ENCODE assay signal across 8 cellular contexts in the genomic region with DNA sequence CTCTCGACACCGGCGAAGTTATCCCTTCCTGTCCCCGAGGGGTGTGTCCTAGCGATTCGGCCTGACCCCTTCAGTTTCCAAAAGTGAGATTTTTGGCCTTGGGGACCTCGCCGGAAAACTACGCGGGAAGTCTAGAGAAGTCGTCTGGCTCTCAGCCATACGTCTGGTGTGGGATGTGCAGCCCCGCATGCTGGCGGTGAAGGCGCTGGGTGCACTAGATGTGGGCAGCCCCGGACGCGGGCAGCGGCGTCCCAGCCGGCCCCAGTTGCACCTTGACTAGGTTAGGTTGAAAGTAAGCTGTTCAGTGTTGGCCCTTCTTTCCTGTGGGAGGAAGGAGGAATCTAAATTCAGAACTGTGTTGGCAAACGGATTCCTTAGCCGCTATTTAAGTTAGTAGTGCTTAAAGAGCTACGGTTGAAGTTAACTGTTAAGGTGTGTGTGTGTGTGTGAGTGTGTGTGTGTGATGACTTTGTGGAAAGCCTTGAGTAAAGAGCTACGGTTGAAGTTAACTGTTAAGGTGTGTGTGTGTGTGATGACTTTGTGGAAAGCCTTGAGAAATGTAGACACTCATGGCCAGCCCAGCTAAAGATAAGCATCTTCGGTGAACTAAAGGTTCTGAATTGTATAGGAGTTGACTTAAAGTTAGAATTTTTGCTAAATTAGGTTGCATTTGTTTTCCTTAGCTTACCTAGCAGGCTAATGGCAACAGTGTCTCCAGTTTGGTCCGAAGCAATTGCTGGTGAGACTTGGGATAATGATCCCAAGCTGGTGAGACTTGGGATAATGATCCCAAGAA. TPM values are rescaled to one million over a fixed set of nuclear protein-coding genes. Genes with fewer than 3 reads are reported as not detected.
DNase-seq lines count a peak whose midpoint lies in the region; ATAC-seq lines count a peak whose summit lies in the region.

No MANE protein-coding gene starts in this region.

- H2AK5ac ChIP-seq in mesenchymal stem cell (ENCODE audit: low read length, severe bottlenecking): no peak overlapping the region

- no peaks in the 10 kb centered on the region for H3K9me3 ChIP-seq in MG63
- no peaks in the 10 kb centered on the region for H3K9me3 ChIP-seq in effector memory CD4-positive, alpha-beta T cell (ENCODE audit: control insufficient read depth, low read length)
- H3K9me3 ChIP-seq in mesenchymal stem cell (ENCODE audit: control insufficient read depth, low read length): no peaks in the 10 kb centered on the region

- WGBS in mesenchymal stem cell: 7% methylated on average over 27 of the region's 27 CpGs

- peak; percentile 40 for DNase-seq in AG08396 (ENCODE audit: low spot score)
- DNase-seq in MG63: peak; percentile 39
- DNase-seq in activated CD4-positive, alpha-beta T cell treated with anti-CD3 and anti-CD28 coated beads, Interleukin-2, amount 50 U/mL, for 48 hours: peak; percentile 47 to 61
- DNase-seq in effector memory CD4-positive, alpha-beta T cell: peak; percentile 16 to 30 (median 28)
- DNase-seq in mesenchymal stem cell: peak; percentile 58
- DNase-seq in stimulated activated CD8-positive, alpha-beta memory T cell treated with anti-CD3 and anti-CD28 coated beads, Interleukin-15, amount 100 ng/mL, for 48 hours (ENCODE audit: low read depth in 2 of 2): peak; percentile 25 to 31

- peak overlapping the region in 1 of 2 experiments; percentile 88 for H3K4ac ChIP-seq in mesenchymal stem cell (ENCODE audit: low read depth in 1 of 2, low read length in 2 of 2)

- peak overlapping the region in 1 of 2 experiments; percentile 95 for H3K18ac ChIP-seq in mesenchymal stem cell (ENCODE audit: low read depth in 1 of 2, low read length in 2 of 2)

- H3K4me3 ChIP-seq in MG63 (peak overlapping the region; percentile 72), mesenchymal stem cell (ENCODE audit: insufficient read depth in 1 of 2, low read depth in 1 of 2, low read length in 2 of 2) (peak overlapping the region; percentile 92 to 96)
- peak overlapping the region; percentile 91 for H3K4me3 ChIP-seq in effector memory CD4-positive, alpha-beta T cell (ENCODE audit: insufficient read depth, low read depth, low read length, poor library complexity, severe bottlenecking)

- H3K9ac ChIP-seq in mesenchymal stem cell (ENCODE audit: low read length): peak overlapping the region; percentile 92

- H3K36me3 ChIP-seq in MG63 (no peaks in the 10 kb centered on the region), mesenchymal stem cell (ENCODE audit: control insufficient read depth in 1 of 2, insufficient read depth in 2 of 2, low read depth in 1 of 2, low read length in 2 of 2) (peaks cover 0 to 14% of the 10 kb centered on the region in 2 experiments)
- no peaks in the 10 kb centered on the region for H3K36me3 ChIP-seq in effector memory CD4-positive, alpha-beta T cell (ENCODE audit: control insufficient read depth, insufficient read depth, low read length)

- H3K14ac ChIP-seq in mesenchymal stem cell (ENCODE audit: low read length in 2 of 2): peak overlapping the region in 1 of 2 experiments; percentile 83

- peak overlapping the region; percentile 87 for H2BK120ac ChIP-seq in mesenchymal stem cell (ENCODE audit: low read depth, low read length)

- no peak overlapping the region for H4K91ac ChIP-seq in mesenchymal stem cell (ENCODE audit: low read length)

- ATAC-seq in GM19035 (IDR thresholded peaks at IDR 0.05; ENCODE audit: unreplicated experiment): peak; percentile 22
- no peak for ATAC-seq in HG03457 (IDR thresholded peaks at IDR 0.05; ENCODE audit: unreplicated experiment)

- no peak overlapping the region for H2AFZ ChIP-seq in mesenchymal stem cell (ENCODE audit: low read depth, low read length)

- peak overlapping the region; percentile 78 for H3K27ac ChIP-seq in effector memory CD4-positive, alpha-beta T cell (ENCODE audit: insufficient read depth, low read length, poor library complexity, severe bottlenecking)
- H3K27ac ChIP-seq in mesenchymal stem cell (ENCODE audit: low read length, poor library complexity, severe bottlenecking): peak overlapping the region; percentile 18

- no peak overlapping the region for H2BK5ac ChIP-seq in mesenchymal stem cell (ENCODE audit: low read depth, low read length, poor library complexity, severe bottlenecking)

- H3K4me2 ChIP-seq in mesenchymal stem cell (ENCODE audit: low read length, poor library complexity, severe bottlenecking): peak overlapping the region; percentile 87

- H3K23ac ChIP-seq in mesenchymal stem cell (ENCODE audit: low read length in 2 of 2): peak overlapping the region in 1 of 2 experiments; percentile 46

- H3K4me1 ChIP-seq in effector memory CD4-positive, alpha-beta T cell (ENCODE audit: control insufficient read depth, insufficient read depth, low read length, poor library complexity, severe bottlenecking): peaks cover 22% of the 10 kb centered on the region
- H3K4me1 ChIP-seq in mesenchymal stem cell (ENCODE audit: control insufficient read depth, insufficient read depth, low read depth, low read length): peaks cover 2% of the 10 kb centered on the region

- H3K27me3 ChIP-seq in MG63: no peaks in the 10 kb centered on the region
- no peaks in the 10 kb centered on the region for H3K27me3 ChIP-seq in effector memory CD4-positive, alpha-beta T cell (replicated peaks; ENCODE audit: control insufficient read depth, insufficient read depth, low read length, poor library complexity, severe bottlenecking)
- H3K27me3 ChIP-seq in mesenchymal stem cell (ENCODE audit: control insufficient read depth in 1 of 2, insufficient read depth in 1 of 2, low read length in 2 of 2): no peaks in the 10 kb centered on the region

- peak overlapping the region in 1 of 2 experiments; percentile 1 for H2BK12ac ChIP-seq in mesenchymal stem cell (ENCODE audit: low read length in 2 of 2)

- peaks cover 3% of the 10 kb centered on the region for H3K79me1 ChIP-seq in mesenchymal stem cell (replicated peaks; ENCODE audit: low read length, poor library complexity, severe bottlenecking)

- H2BK15ac ChIP-seq in mesenchymal stem cell (ENCODE audit: low read depth, poor library complexity, severe bottlenecking): no peak overlapping the region

- H4K8ac ChIP-seq in mesenchymal stem cell (ENCODE audit: low read length): no peak overlapping the region

RNA-seq across cellular contexts. Expression of a gene that starts 1.2 kb away (rescaled TPM):
- total RNA-seq in MG63 (2014; rRNA removed; shearing (Covaris generic); ENCODE audit: low replicate concordance): 56.9 and 153 TPM in 2 replicates
- 150 TPM for polyA plus RNA-seq in mesenchymal stem cell (2013, experiment 1 of 2)
- polyA plus RNA-seq in mesenchymal stem cell (2013, experiment 2 of 2): 176 TPM
